Comparison of ENCODE assay signal across 8 cellular contexts in genomic region chr9:124414612-124415011, GRCh38. TPM values are rescaled to one million over a fixed set of nuclear protein-coding genes. Genes with fewer than 3 reads are reported as not detected.
A peak's percentile ranks its signal among the peaks of the same experiment; 100 is the strongest.
DNase-seq lines count a peak whose midpoint lies in the region; ATAC-seq and TF ChIP-seq lines count a peak whose summit lies in the region.

No MANE protein-coding gene starts in this region.

- CTCF ChIA-PET in PC-3 (lab: Charles Lee) = no interaction called here

- peak overlapping the region; percentile 84 to 98 for H3K4me3 ChIP-seq in DND-41 (ENCODE audit: low read depth in 1 of 2, low read length in 2 of 2)
- peak overlapping the region; percentile 83 for H3K4me3 ChIP-seq in PC-3 (ENCODE audit: low read length)
- peak overlapping the region; percentile 98 for H3K4me3 ChIP-seq in epithelial cell of proximal tubule (ENCODE audit: low read depth, low read length)
- H3K4me3 ChIP-seq in parathyroid adenoma (ENCODE audit: low read depth, low read length) = peak overlapping the region; percentile 97

- H2AFZ ChIP-seq in DND-41 (ENCODE audit: low read depth, low read length) = peak overlapping the region; percentile 84
- H2AFZ ChIP-seq in PC-3 (ENCODE audit: low read length) = no peak overlapping the region
- H2AFZ ChIP-seq in parathyroid adenoma = no peak overlapping the region

- H3K9me3 ChIP-seq in DND-41 (ENCODE audit: insufficient read depth, low read length, severe bottlenecking) (no peaks in the 10 kb centered on the region), PC-3 (ENCODE audit: low read length) (no peaks in the 10 kb centered on the region), parathyroid adenoma (ENCODE audit: control insufficient read depth, low read length) (no peaks in the 10 kb centered on the region)

- H4K20me1 ChIP-seq in DND-41 (ENCODE audit: insufficient read depth, low read length) (peaks cover 4% of the 10 kb centered on the region; the same call in 1 of the 2 replicates), PC-3 (ENCODE audit: low read length) (peaks cover 12% of the 10 kb centered on the region)

- H3K9ac ChIP-seq in DND-41 (ENCODE audit: low read depth, low read length) = peak overlapping the region; percentile 78
- peak overlapping the region; percentile 93 for H3K9ac ChIP-seq in PC-3 (ENCODE audit: low read length)
- H3K9ac ChIP-seq in parathyroid adenoma = peak overlapping the region; percentile 92

- intact Hi-C loops in PC-3 (cut with micrococcal nuclease) = no loop called here

- peak overlapping the region; percentile 96 for H3K4me2 ChIP-seq in DND-41 (ENCODE audit: insufficient read depth, low read length)
- peak overlapping the region; percentile 97 for H3K4me2 ChIP-seq in PC-3 (ENCODE audit: low read length)
- H3K4me2 ChIP-seq in parathyroid adenoma (ENCODE audit: low read length) = peak overlapping the region; percentile 86

- DNase-seq in DND-41 (no peak), PC-3 (no peak), epithelial cell of proximal tubule (ENCODE audit: low read depth) (no peak), erythroblast (lab: John Stamatoyannopoulos, UW) (no peak), NCI-H510A treated with DMSO at 0.1 percent for 48 hours (lab: John Stamatoyannopoulos, UW) (no peak)
- no peak for DNase-seq in NK-92 treated with Interleukin-12 subunit alpha and Interleukin-12 subunit beta, amount 100 ng/mL, for 24 hours (lab: John Stamatoyannopoulos, UW)

- H3K27ac ChIP-seq in DND-41 (ENCODE audit: low read length) = peak overlapping the region; percentile 78
- peak overlapping the region; percentile 79 for H3K27ac ChIP-seq in PC-3 (ENCODE audit: low read length)
- no peak overlapping the region for H3K27ac ChIP-seq in parathyroid adenoma

- no peaks in the 10 kb centered on the region for H3K9me2 ChIP-seq in PC-3 (replicated peaks; ENCODE audit: low read length)

- POLR2A ChIA-PET in PC-3 (lab: Charles Lee; ENCODE audit: unreplicated experiment) = no interaction called here

- no peak for TF ChIP-seq POLR2A in erythroblast (IDR thresholded peaks at IDR 0.05; ENCODE audit: low read length)

- no peaks in the 10 kb centered on the region for H3K27me3 ChIP-seq in DND-41 (ENCODE audit: insufficient read depth, low read length, poor library complexity)
- no peaks in the 10 kb centered on the region for H3K27me3 ChIP-seq in PC-3 (ENCODE audit: low read length)
- H3K27me3 ChIP-seq in parathyroid adenoma (ENCODE audit: control insufficient read depth, insufficient read depth, low read length) = no peaks in the 10 kb centered on the region

- TF ChIP-seq CTCF in DND-41 (IDR thresholded peaks at IDR 0.05; ENCODE audit: borderline replicate concordance, extremely low read depth, low read length, poor library complexity, severe bottlenecking) (no peak), PC-3 (conservative IDR thresholded peaks at IDR 0.05; ENCODE audit: low read depth, low read length) (no peak), epithelial cell of proximal tubule (conservative IDR thresholded peaks at IDR 0.05; ENCODE audit: low read depth, low read length) (no peak), parathyroid adenoma (IDR thresholded peaks at IDR 0.05) (no peak)

- ATAC-seq in DND-41 (ENCODE audit: insufficient read depth, low read depth) = no peak
- no peak for ATAC-seq in PC-3
- ATAC-seq in GM18858 (IDR thresholded peaks at IDR 0.05; ENCODE audit: unreplicated experiment) = no peak

- H3K36me3 ChIP-seq in DND-41 (ENCODE audit: insufficient read depth, low read length) = peaks cover 48% of the 10 kb centered on the region
- peaks cover 41% of the 10 kb centered on the region for H3K36me3 ChIP-seq in PC-3 (ENCODE audit: low read depth, low read length)
- H3K36me3 ChIP-seq in parathyroid adenoma (ENCODE audit: control insufficient read depth, insufficient read depth, low read length) = no peaks in the 10 kb centered on the region

- H3K4me1 ChIP-seq in DND-41 (ENCODE audit: insufficient read depth, low read length) (peaks cover 36% of the 10 kb centered on the region), PC-3 (ENCODE audit: insufficient read depth, low read length) (peaks cover 39% of the 10 kb centered on the region), parathyroid adenoma (peaks cover 4% of the 10 kb centered on the region)

- H3K79me2 ChIP-seq in DND-41 (ENCODE audit: insufficient read depth, low read length) = peaks cover 48% of the 10 kb centered on the region
- H3K79me2 ChIP-seq in PC-3 (ENCODE audit: low read length) = peaks cover 51% of the 10 kb centered on the region
- peaks cover 5% of the 10 kb centered on the region for H3K79me2 ChIP-seq in parathyroid adenoma

- H3F3A ChIP-seq in PC-3 (ENCODE audit: low read length, unreplicated experiment) = peaks cover 15% of the 10 kb centered on the region

- no TSS peak for BruUV-seq in PC-3 (replicated peaks; lab: Mats Ljungman, UMichigan)

RNA-seq across cellular contexts. Expression of gene PSMB7, which starts 0.6 kb away (rescaled TPM):
- total RNA-seq in PC-3 (2014; rRNA removed) = 314 and 372 TPM in 2 replicates
- total RNA-seq in epithelial cell of proximal tubule = 193 and 348 TPM in 2 replicates

RNA-seq across cellular contexts. Expression of gene ADGRD2, which starts 35.6 kb away (rescaled TPM):
- total RNA-seq in PC-3 (2014; rRNA removed) = not detected in 2 replicates
- total RNA-seq in epithelial cell of proximal tubule = not detected in 2 replicates
